Comparison of ENCODE assay signal across 12 cellular contexts in the genomic region with DNA sequence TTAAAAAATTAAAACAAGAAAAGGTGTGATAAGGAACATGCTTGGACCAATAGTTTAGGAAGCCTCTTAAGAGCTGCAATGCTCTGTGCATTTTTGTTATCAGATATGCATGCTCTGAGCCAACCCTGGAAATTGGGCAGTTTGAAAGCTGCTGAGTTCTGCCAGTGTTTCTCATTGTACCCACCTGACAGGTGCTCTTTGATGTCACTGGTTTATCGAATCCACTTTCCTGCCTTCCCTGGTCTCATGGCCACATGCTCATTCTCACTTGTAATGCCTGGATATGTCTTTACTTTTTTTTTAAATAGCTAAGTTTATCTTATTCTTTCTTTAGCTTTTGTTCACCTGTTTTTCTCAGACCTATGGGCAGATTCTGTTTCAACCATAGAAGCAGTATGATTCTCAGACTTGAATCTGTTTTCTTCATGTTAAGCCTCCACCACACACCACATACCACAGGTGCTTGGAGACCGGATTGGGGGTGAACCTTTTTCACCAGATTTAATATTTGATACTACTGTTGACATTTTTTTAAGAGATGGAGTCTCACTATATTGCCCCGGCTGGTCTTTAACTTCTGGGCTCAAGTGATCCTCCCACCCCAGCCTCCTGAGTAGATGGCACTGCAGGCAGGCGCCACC.
"Had no signal": no experiment of that assay in that cellular context is flagged by ENCODE, and none has a peak within 500 bp of the region (broad histone marks: within the 10 kb centered on the region; RNA-seq: fewer than 3 reads in every experiment).

No MANE protein-coding gene starts in this region.

- H3K27ac Mint-ChIP-seq: activated CD4-positive, alpha-beta memory T cell treated with anti-CD3 and anti-CD28 coated beads, Interleukin-2, amount 10 ng/mL, durations not matched to agents 7 days and 5 days; activated naive CD4-positive, alpha-beta T cell treated with anti-CD3 and anti-CD28 coated beads for 36 hours; activated T-helper 17 cell treated with anti-CD3 and anti-CD28 coated beads, Interleukin-2, amount 50 U/mL, for 72 hours; T-helper 2 cell treated with Interferon-gamma antibody and Interleukin-4, amounts not matched to agents 5 μg/mL and 100 μg/mL, for 36 hours had no signal

- ATAC-seq: activated T-helper 17 cell treated with anti-CD3 and anti-CD28 coated beads, Interleukin-2, amount 50 U/mL, for 72 hours; gastroesophageal sphincter had no signal

- H3K27ac ChIP-seq: adrenal gland, gastroesophageal sphincter, skin epidermis, tibial nerve had no signal

- H3K4me1 ChIP-seq: gastroesophageal sphincter had no signal

- DNase-seq: activated CD4-positive, alpha-beta memory T cell treated with anti-CD3 and anti-CD28 coated beads, Interleukin-2, amount 10 ng/mL, durations not matched to agents 7 days and 5 days; activated CD4-positive, CD25-positive, alpha-beta regulatory T cell treated with anti-CD3 and anti-CD28 coated beads, Interleukin-2, amount 50 U/mL, for 72 hours; activated naive CD4-positive, alpha-beta T cell treated with anti-CD3 and anti-CD28 coated beads for 36 hours; adrenal gland; central memory CD4-positive, alpha-beta T cell; cortex of kidney; kidney had no signal

- H3K27me3 Mint-ChIP-seq: activated CD4-positive, alpha-beta memory T cell treated with anti-CD3 and anti-CD28 coated beads, Interleukin-2, amount 10 ng/mL, durations not matched to agents 7 days and 5 days; activated T-helper 17 cell treated with anti-CD3 and anti-CD28 coated beads, Interleukin-2, amount 50 U/mL, for 72 hours had no signal

- H3K4me1 Mint-ChIP-seq: activated CD4-positive, alpha-beta memory T cell treated with anti-CD3 and anti-CD28 coated beads, Interleukin-2, amount 10 ng/mL, durations not matched to agents 7 days and 5 days; activated T-helper 17 cell treated with anti-CD3 and anti-CD28 coated beads, Interleukin-2, amount 50 U/mL, for 72 hours had no signal

- H3K9me3 Mint-ChIP-seq: activated CD4-positive, alpha-beta memory T cell treated with anti-CD3 and anti-CD28 coated beads, Interleukin-2, amount 10 ng/mL, durations not matched to agents 7 days and 5 days; activated naive CD4-positive, alpha-beta T cell treated with anti-CD3 and anti-CD28 coated beads for 36 hours; activated T-helper 17 cell treated with anti-CD3 and anti-CD28 coated beads, Interleukin-2, amount 50 U/mL, for 72 hours; T-helper 2 cell treated with Interferon-gamma antibody and Interleukin-4, amounts not matched to agents 5 μg/mL and 100 μg/mL, for 36 hours had no signal

- H3K4me3 Mint-ChIP-seq: activated CD4-positive, alpha-beta memory T cell treated with anti-CD3 and anti-CD28 coated beads, Interleukin-2, amount 10 ng/mL, durations not matched to agents 7 days and 5 days; activated naive CD4-positive, alpha-beta T cell treated with anti-CD3 and anti-CD28 coated beads for 36 hours; activated T-helper 17 cell treated with anti-CD3 and anti-CD28 coated beads, Interleukin-2, amount 50 U/mL, for 72 hours; T-helper 2 cell treated with Interferon-gamma antibody and Interleukin-4, amounts not matched to agents 5 μg/mL and 100 μg/mL, for 36 hours had no signal

- H3K4me3 ChIP-seq: adrenal gland, gastroesophageal sphincter, skin epidermis, tibial nerve had no signal

- H3K9me3 ChIP-seq: adrenal gland, gastroesophageal sphincter, tibial nerve had no signal

- H3K27me3 ChIP-seq: adrenal gland, gastroesophageal sphincter, tibial nerve had no signal
